10 cellular contexts compared by ENCODE assay signal in the genomic region with DNA sequence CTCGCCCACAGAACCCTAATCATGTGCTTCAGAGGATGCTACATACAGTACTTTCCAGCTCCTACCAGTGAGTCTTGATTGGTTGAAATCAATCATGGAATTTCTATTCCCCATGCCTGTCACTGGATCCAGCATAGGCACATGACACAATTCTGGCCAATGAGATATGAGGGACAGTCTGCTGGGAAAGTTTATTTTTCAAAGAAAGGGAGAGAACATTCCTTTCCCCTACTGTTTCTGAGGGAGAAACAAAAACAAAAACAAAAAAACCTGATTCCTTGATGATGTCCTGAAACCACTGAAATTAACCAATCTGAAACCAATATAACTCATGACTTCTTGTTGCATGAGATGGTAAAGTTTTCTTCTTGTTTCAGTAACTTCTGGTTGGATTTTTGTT. TPM values are rescaled to one million over a fixed set of nuclear protein-coding genes. Genes with fewer than 3 reads are reported as not detected.
A peak's percentile ranks its signal among the peaks of the same experiment; 100 is the strongest.
DNase-seq lines count a peak whose midpoint lies in the region; ATAC-seq, FAIRE-seq and TF ChIP-seq lines count a peak whose summit lies in the region.
"Had no signal": no experiment of that assay in that cellular context is flagged by ENCODE, and none has a peak within 500 bp of the region (broad histone marks: within the 10 kb centered on the region; RNA-seq: fewer than 3 reads in every experiment).

No MANE protein-coding gene starts in this region.

- no peak overlapping the region for H3K4me3 ChIP-seq in BLaER1 treated with 17β-estradiol and CSF1 and Interleukin-3, amounts not matched to agents 10 nM and 100 nM
- H3K4me3 ChIP-seq in HCT116 (replicated peaks in 1 of 2; ENCODE audit: low read depth in 1 of 2, low read length in 2 of 2), result peak overlapping the region in 1 of 2 experiments; percentile 3; a peak in 1 of 4 replicates
- H3K4me3 ChIP-seq in keratinocyte (ENCODE audit: control insufficient read depth in 2 of 3, extremely low read depth in 1 of 3, insufficient read depth in 2 of 3, low read depth in 1 of 3, low read length in 3 of 3), result no peak overlapping the region
- H3K4me3 ChIP-seq in prostate gland, result no peak overlapping the region
- H3K4me3 ChIP-seq in Karpas-422 (ENCODE audit: low read length), result no peak overlapping the region
- H3K4me3 ChIP-seq: right lobe of liver had no signal

- peak overlapping the region in 4 of 11 experiments; percentile 32 to 60 (median 42); a peak in 6 of 22 replicates for H3K9ac ChIP-seq in BLaER1 treated with 17β-estradiol and CSF1 and Interleukin-3, amounts not matched to agents 10 nM and 100 nM
- H3K9ac ChIP-seq in HCT116 (ENCODE audit: low read length), result no peak overlapping the region
- no peak overlapping the region for H3K9ac ChIP-seq in keratinocyte (ENCODE audit: control insufficient read depth, extremely low read depth, insufficient read depth, low read length)
- H3K9ac ChIP-seq in Karpas-422 (ENCODE audit: low read length), result no peak overlapping the region

- no TSS peak for BruUV-seq in HCT116 (replicated peaks; lab: Mats Ljungman, UMichigan)

- H3K9me1 ChIP-seq in keratinocyte (ENCODE audit: control insufficient read depth, extremely low read depth, insufficient read depth, low read length), result no peaks in the 10 kb centered on the region

- no peak for FAIRE-seq in keratinocyte (lab: Jason Lieb, UNC)

- H3K79me2 ChIP-seq in HCT116 (ENCODE audit: insufficient read depth, low read length) (peaks cover 14% of the 10 kb centered on the region), keratinocyte (ENCODE audit: control insufficient read depth, insufficient read depth, low read length) (peaks cover 2% of the 10 kb centered on the region), Karpas-422 (ENCODE audit: low read length) (no peaks in the 10 kb centered on the region)

- peaks cover 31% of the 10 kb centered on the region for H3K4me1 Mint-ChIP-seq in activated naive CD8-positive, alpha-beta T cell (ENCODE audit: low read depth)

- H2AFZ ChIP-seq in HCT116 (ENCODE audit: low read depth, low read length, poor library complexity, severe bottlenecking), result peak overlapping the region; percentile 68
- no peak overlapping the region for H2AFZ ChIP-seq in keratinocyte (ENCODE audit: control insufficient read depth, low read length)
- H2AFZ ChIP-seq in Karpas-422 (ENCODE audit: low read length), result no peak overlapping the region

- CTCF ChIA-PET in HCT116 (lab: Charles Lee), result no interaction called here

- no peak overlapping the region for H3K4me3 Mint-ChIP-seq in activated naive CD8-positive, alpha-beta T cell

- DNase-seq in HCT116 (ENCODE audit: low read depth, low spot score) (no peak), keratinocyte (ENCODE audit: low read depth, low spot score) (no peak), prostate gland (ENCODE audit: low spot score) (no peak), SHP77 (lab: John Stamatoyannopoulos, UW) (no peak), Karpas-422 (no peak)
- DNase-seq: NCI-H748 treated with DMSO at 0.1 percent for 48 hours had no signal

- RAD21 ChIA-PET in HCT116 (lab: Charles Lee; ENCODE audit: low non-redundant PET in 1 of 2, low total read pairs in 2 of 2, uncharacterized antibody in 2 of 2, unreplicated experiment in 2 of 2), result no interaction called here

- no peaks in the 10 kb centered on the region for H3K9me3 Mint-ChIP-seq in activated naive CD8-positive, alpha-beta T cell (ENCODE audit: low read depth)

- dilution Hi-C loops in keratinocyte (cut with MboI; ENCODE audit: extremely low pct_ligation_motif_present, low sequenced_read_pairs), result no loop called here

- POLR2A ChIA-PET in HCT116 (lab: Charles Lee), result no interaction called here

- peak overlapping the region in 9 of 11 experiments; percentile 13 to 69 (median 54); a peak in 15 of 22 replicates for H3K27ac ChIP-seq in BLaER1 treated with 17β-estradiol and CSF1 and Interleukin-3, amounts not matched to agents 10 nM and 100 nM
- H3K27ac ChIP-seq in HCT116 (ENCODE audit: low read depth, low read length) (peak overlapping the region; percentile 29; the same call in 1 of the 2 replicates), keratinocyte (ENCODE audit: control insufficient read depth, insufficient read depth, low read length) (no peak overlapping the region), prostate gland (no peak overlapping the region), Karpas-422 (ENCODE audit: low read length) (no peak overlapping the region)
- H3K27ac ChIP-seq: right lobe of liver had no signal

- intact Hi-C loops in HCT116 (cut with micrococcal nuclease) (no loop called here), prostate gland (cut with DNase I) (no loop called here)

- TF ChIP-seq RAD21 in HCT116 (IDR thresholded peaks at IDR 0.05; ENCODE audit: low read depth), result no peak

- peak overlapping the region; percentile 57 to 98 (median 90); a peak in 20 of 22 replicates for H3K4me2 ChIP-seq in BLaER1 treated with 17β-estradiol and CSF1 and Interleukin-3, amounts not matched to agents 10 nM and 100 nM
- H3K4me2 ChIP-seq in HCT116 (ENCODE audit: low read length) (peak overlapping the region; percentile 62), keratinocyte (ENCODE audit: control insufficient read depth, extremely low read depth, insufficient read depth, low read depth, low read length) (peak overlapping the region; percentile 47), Karpas-422 (ENCODE audit: low read depth, low read length, poor library complexity, severe bottlenecking) (no peak overlapping the region)

- WGBS in prostate gland, result 81% methylated on average over 1 of the region's 1 CpG

- no peak for ATAC-seq in HCT116
- ATAC-seq in HG03460 (IDR thresholded peaks at IDR 0.05; ENCODE audit: unreplicated experiment), result no peak

- TF ChIP-seq CTCF in HCT116 (IDR thresholded peaks at IDR 0.05 in 2 of 3, conservative IDR thresholded peaks at IDR 0.05 in 1 of 3; ENCODE audit: borderline replicate concordance in 1 of 3, insufficient read depth in 1 of 3, low read depth in 2 of 3, low read length in 2 of 3), result no peak
- no peak for TF ChIP-seq CTCF in keratinocyte (optimal IDR thresholded peaks at IDR 0.05 in 1 of 3, IDR thresholded peaks at IDR 0.05 in 1 of 3, conservative IDR thresholded peaks at IDR 0.05 in 1 of 3; ENCODE audit: extremely low read depth in 1 of 3, insufficient read depth in 2 of 3, low read length in 3 of 3)
- TF ChIP-seq CTCF in prostate gland (IDR thresholded peaks at IDR 0.05), result no peak

- no peak for TF ChIP-seq POLR2A in HCT116 (IDR thresholded peaks at IDR 0.05; ENCODE audit: borderline replicate concordance, extremely low read depth, insufficient read depth, insufficient read length)
- no peak for TF ChIP-seq POLR2A in prostate gland (IDR thresholded peaks at IDR 0.05)

- H3K27me3 Mint-ChIP-seq in activated naive CD8-positive, alpha-beta T cell, result peaks cover 13% of the 10 kb centered on the region

- H3K36me3 Mint-ChIP-seq in activated naive CD8-positive, alpha-beta T cell, result no peaks in the 10 kb centered on the region

- H3K36me3 ChIP-seq in BLaER1 treated with 17β-estradiol and CSF1 and Interleukin-3, amounts not matched to agents 10 nM and 100 nM, result peaks cover 0 to under 1% (median 0%) of the 10 kb centered on the region in 11 experiments; a peak in 2 of 22 replicates
- H3K36me3 ChIP-seq in HCT116 (ENCODE audit: control insufficient read depth in 1 of 2, insufficient read depth in 2 of 2, low read length in 2 of 2) (no peaks in the 10 kb centered on the region), keratinocyte (ENCODE audit: control insufficient read depth in 2 of 2, extremely low read depth in 1 of 2, insufficient read depth in 2 of 2, low read length in 2 of 2) (no peaks in the 10 kb centered on the region), prostate gland (no peaks in the 10 kb centered on the region), Karpas-422 (ENCODE audit: insufficient read depth, low read length) (no peaks in the 10 kb centered on the region)
- H3K36me3 ChIP-seq: right lobe of liver had no signal

- H4K20me1 ChIP-seq in BLaER1 treated with 17β-estradiol and CSF1 and Interleukin-3, amounts not matched to agents 10 nM and 100 nM, result peaks cover 0 to 6% (median 4%) of the 10 kb centered on the region in 11 experiments; a peak in 14 of 22 replicates
- H4K20me1 ChIP-seq in HCT116 (ENCODE audit: insufficient read depth), result no peaks in the 10 kb centered on the region
- H4K20me1 ChIP-seq in keratinocyte (ENCODE audit: control insufficient read depth, extremely low read depth, insufficient read depth, low read length), result no peaks in the 10 kb centered on the region
- H4K20me1 ChIP-seq in Karpas-422 (ENCODE audit: insufficient read depth, low read depth, low read length), result no peaks in the 10 kb centered on the region

- no peaks in the 10 kb centered on the region for H3K27me3 ChIP-seq in BLaER1 treated with 17β-estradiol and CSF1 and Interleukin-3, amounts not matched to agents 10 nM and 100 nM
- H3K27me3 ChIP-seq in HCT116 (ENCODE audit: insufficient read depth, low read length), result no peaks in the 10 kb centered on the region
- no peaks in the 10 kb centered on the region for H3K27me3 ChIP-seq in keratinocyte (ENCODE audit: control insufficient read depth, extremely low read depth, insufficient read depth, low read length)
- H3K27me3 ChIP-seq in prostate gland (replicated peaks; ENCODE audit: insufficient read depth), result no peaks in the 10 kb centered on the region
- H3K27me3 ChIP-seq in Karpas-422 (ENCODE audit: low read length), result no peaks in the 10 kb centered on the region
- H3K27me3 ChIP-seq: right lobe of liver had no signal

- H3K9me2 ChIP-seq in HCT116 (ENCODE audit: insufficient read depth), result no peaks in the 10 kb centered on the region
- H3K9me2 ChIP-seq in Karpas-422 (replicated peaks; ENCODE audit: insufficient read depth, low read length), result no peaks in the 10 kb centered on the region

- peaks cover 28 to 49% (median 44%) of the 10 kb centered on the region in 10 experiments for H3K4me1 ChIP-seq in BLaER1 treated with 17β-estradiol and CSF1 and Interleukin-3, amounts not matched to agents 10 nM and 100 nM
- peaks cover 26 to 40% of the 10 kb centered on the region in 2 experiments for H3K4me1 ChIP-seq in HCT116 (ENCODE audit: control insufficient read depth in 1 of 2, insufficient read depth in 2 of 2, low read length in 2 of 2)
- peaks cover 22% of the 10 kb centered on the region for H3K4me1 ChIP-seq in keratinocyte (ENCODE audit: control insufficient read depth, extremely low read depth, insufficient read depth, low read length)
- H3K4me1 ChIP-seq in prostate gland (replicated peaks), result no peaks in the 10 kb centered on the region
- peaks cover 21% of the 10 kb centered on the region for H3K4me1 ChIP-seq in Karpas-422 (ENCODE audit: low read length)

- no peaks in the 10 kb centered on the region; a peak in 1 of 22 replicates for H3K9me3 ChIP-seq in BLaER1 treated with 17β-estradiol and CSF1 and Interleukin-3, amounts not matched to agents 10 nM and 100 nM (replicated peaks in 1 of 11)
- H3K9me3 ChIP-seq in HCT116 (ENCODE audit: control insufficient read depth in 1 of 2, insufficient read depth in 1 of 2, low read depth in 1 of 2, low read length in 2 of 2), result no peaks in the 10 kb centered on the region
- no peaks in the 10 kb centered on the region for H3K9me3 ChIP-seq in keratinocyte (ENCODE audit: control insufficient read depth, low read depth, low read length)
- H3K9me3 ChIP-seq in prostate gland, result no peaks in the 10 kb centered on the region
- H3K9me3 ChIP-seq in Karpas-422 (ENCODE audit: low read length), result no peaks in the 10 kb centered on the region
- H3K9me3 ChIP-seq: right lobe of liver had no signal

- H3K27ac Mint-ChIP-seq in activated naive CD8-positive, alpha-beta T cell, result peak overlapping the region; percentile 4

RNA-seq across cellular contexts. Expression of gene RCN1, which starts 3.3 kb away (rescaled TPM):
- total RNA-seq in HCT116 (2021; ENCODE audit: unreplicated experiment), result 99.8 TPM
- 101 and 108 TPM in 2 replicates for polyA plus RNA-seq in HCT116 (2012)
- 31.3 to 46.2 TPM (median 39.0 TPM) in 3 replicates for polyA plus RNA-seq in keratinocyte
- 45.7 TPM for polyA plus RNA-seq in keratinocyte (2011; ENCODE audit: low read depth)
- 35.8 and 41.4 TPM in 2 replicates for polyA plus RNA-seq in keratinocyte (2011; cell fraction: cytosol; rRNA removed)
- 50.4 and 70.0 TPM in 2 replicates for polyA plus RNA-seq in keratinocyte (2011; cell fraction: nucleus; rRNA removed)
- 52.4 and 57.4 TPM in 2 replicates for polyA plus RNA-seq in keratinocyte (2012; ENCODE audit: low replicate concordance)
- 6.0 to 22.8 TPM (median 8.1 TPM) in 3 replicates for polyA minus RNA-seq in keratinocyte
- polyA minus RNA-seq in keratinocyte (2011; cell fraction: cytosol; rRNA and poly(A)+ RNA removed), result 38.2 TPM
- polyA minus RNA-seq in keratinocyte (2011; cell fraction: nucleus; rRNA and poly(A)+ RNA removed), result 20.9 and 29.2 TPM in 2 replicates
- 100 to 1,000 TPM in 1 of 2 donors, 10 to 100 TPM in 1; 63.6 to 105 TPM for total RNA-seq in prostate gland
- total RNA-seq in Karpas-422 (2014; rRNA removed; shearing (Covaris generic); ENCODE audit: low replicate concordance), result 16.1 and 17.7 TPM in 2 replicates

Comparison
In these comparisons a context has a peak if more than half of its experiments do, and no peak if none do; other contexts are left out.
1. H3K27ac ChIP-seq: peak in BLaER1 treated with 17β-estradiol and CSF1 and Interleukin-3, amounts not matched to agents 10 nM and 100 nM (9 of 11) and HCT116 (single experiment); none in keratinocyte (single experiment), prostate gland (0 of 2) and Karpas-422 (single experiment).